29 cellular contexts compared by ENCODE assay signal in the genomic region with DNA sequence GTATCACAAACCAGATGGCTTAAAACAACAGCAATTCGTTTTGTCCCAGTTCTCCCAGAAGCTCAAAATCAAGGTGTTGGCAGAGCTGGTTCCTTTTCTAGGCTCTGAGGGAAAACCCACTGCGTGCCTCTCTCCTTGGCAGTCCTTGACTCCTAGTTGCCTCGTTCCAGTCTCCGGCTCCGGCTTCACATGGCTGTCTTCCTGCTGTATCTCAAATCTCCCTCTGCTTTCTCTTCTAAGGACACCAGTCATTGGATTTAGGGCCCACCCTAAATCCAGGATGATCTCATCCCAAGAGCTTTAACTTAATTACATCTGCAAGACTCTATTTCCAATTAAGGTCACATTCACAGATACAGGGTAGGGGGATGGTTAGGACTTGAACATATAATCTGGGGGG. TPM values are rescaled to one million over a fixed set of nuclear protein-coding genes. Genes with fewer than 3 reads are reported as not detected.
"Had no signal": no experiment of that assay in that cellular context is flagged by ENCODE, and none has a peak within 500 bp of the region (broad histone marks: within the 10 kb centered on the region; RNA-seq: fewer than 3 reads in every experiment).

No MANE protein-coding gene starts in this region.

- H3K27me3 Mint-ChIP-seq: activated T-cell treated with anti-CD3 and anti-CD28 coated beads, Interleukin-2, amount 50 U/mL, for 24 hours; central memory CD8-positive, alpha-beta T cell had no signal

- H3K27me3 ChIP-seq: ascending aorta, brain microvascular endothelial cell, dorsolateral prefrontal cortex, esophagus squamous epithelium, gastroesophageal sphincter, heart right ventricle had no signal

- H3K27ac ChIP-seq: ascending aorta, brain microvascular endothelial cell, coronary artery, dorsolateral prefrontal cortex, epithelial cell of prostate, esophagus squamous epithelium, gastroesophageal sphincter, heart right ventricle had no signal

- H3K27ac Mint-ChIP-seq: activated CD4-positive, alpha-beta memory T cell treated with anti-CD3 and anti-CD28 coated beads, Interleukin-2, amount 10 ng/mL, durations not matched to agents 7 days and 5 days; activated CD4-positive, alpha-beta T cell treated with anti-CD3 and anti-CD28 coated beads, Interleukin-2, amount 10 ng/mL, durations not matched to agents 7 days and 5 days; activated naive CD4-positive, alpha-beta T cell treated with anti-CD3 and anti-CD28 coated beads, Interleukin-2, amount 10 ng/mL, durations not matched to agents 7 days and 5 days; activated naive CD4-positive, alpha-beta T cell treated with anti-CD3 and anti-CD28 coated beads, Interleukin-2, amount 50 U/mL, for 72 hours; activated naive CD8-positive, alpha-beta T cell treated with anti-CD3 and anti-CD28 coated beads, Interleukin-2, amount 10 ng/mL, durations not matched to agents 7 days and 5 days; activated T-cell treated with anti-CD3 and anti-CD28 coated beads, Interleukin-2, amount 50 U/mL, for 24 hours; activated T-cell treated with anti-CD3 and anti-CD28 coated beads, Interleukin-2, amount 50 U/mL, for 72 hours; dendritic cell treated with granulocyte-macrophage colony-stimulating factor and Interleukin-4, amounts not matched to agents 40 ng/mL and 50 ng/mL, for 4 days; WTC11 had no signal

- H3K4me3 Mint-ChIP-seq: activated CD4-positive, alpha-beta memory T cell treated with anti-CD3 and anti-CD28 coated beads, Interleukin-2, amount 10 ng/mL, durations not matched to agents 7 days and 5 days; activated CD4-positive, alpha-beta T cell treated with anti-CD3 and anti-CD28 coated beads, Interleukin-2, amount 10 ng/mL, durations not matched to agents 7 days and 5 days; activated naive CD4-positive, alpha-beta T cell treated with anti-CD3 and anti-CD28 coated beads, Interleukin-2, amount 10 ng/mL, durations not matched to agents 7 days and 5 days; activated naive CD8-positive, alpha-beta T cell treated with anti-CD3 and anti-CD28 coated beads, Interleukin-2, amount 10 ng/mL, durations not matched to agents 7 days and 5 days; activated T-cell treated with anti-CD3 and anti-CD28 coated beads, Interleukin-2, amount 50 U/mL, for 24 hours; activated T-cell treated with anti-CD3 and anti-CD28 coated beads, Interleukin-2, amount 50 U/mL, for 72 hours; central memory CD8-positive, alpha-beta T cell; dendritic cell treated with granulocyte-macrophage colony-stimulating factor and Interleukin-4, amounts not matched to agents 40 ng/mL and 50 ng/mL, for 4 days; WTC11 had no signal

- DNase-seq: activated CD4-positive, alpha-beta memory T cell treated with anti-CD3 and anti-CD28 coated beads, Interleukin-2, amount 10 ng/mL, durations not matched to agents 7 days and 5 days; activated CD4-positive, alpha-beta T cell treated with anti-CD3 and anti-CD28 coated beads for 1 hour; activated CD4-positive, alpha-beta T cell treated with anti-CD3 and anti-CD28 coated beads for 4 hours; activated CD4-positive, alpha-beta T cell treated with anti-CD3 and anti-CD28 coated beads, Interleukin-2, amount 10 ng/mL, durations not matched to agents 7 days and 5 days; activated CD4-positive, alpha-beta T cell treated with anti-CD3 and anti-CD28 coated beads, Interleukin-2, amount 50 U/mL, for 4 hours; activated CD8-positive, alpha-beta memory T cell treated with anti-CD3 and anti-CD28 coated beads, Interleukin-2, amount 50 U/mL, for 48 hours; activated gamma-delta T cell; activated naive CD4-positive, alpha-beta T cell; activated naive CD4-positive, alpha-beta T cell treated with anti-CD3 and anti-CD28 coated beads, Interleukin-2, amount 10 ng/mL, durations not matched to agents 7 days and 5 days; activated naive CD8-positive, alpha-beta T cell treated with anti-CD3 and anti-CD28 coated beads, Interleukin-2, amount 10 ng/mL, durations not matched to agents 7 days and 5 days; activated T-cell treated with anti-CD3 and anti-CD28 coated beads for 4 hours; activated T-cell treated with anti-CD3 and anti-CD28 coated beads, Interleukin-2, amount 50 U/mL, for 24 hours; activated T-cell treated with anti-CD3 and anti-CD28 coated beads, Interleukin-2, amount 50 U/mL, for 72 hours; brain microvascular endothelial cell; dorsolateral prefrontal cortex; effector memory CD4-positive, alpha-beta T cell; esophagus squamous epithelium; foreskin melanocyte; heart right ventricle; T-helper 2 cell had no signal

- H3K9me3 ChIP-seq: ascending aorta, esophagus squamous epithelium, gastroesophageal sphincter, heart right ventricle had no signal

- H3K4me1 ChIP-seq: ascending aorta, esophagus squamous epithelium, gastroesophageal sphincter had no signal

- H3K36me3 ChIP-seq: ascending aorta, brain microvascular endothelial cell, esophagus squamous epithelium, gastroesophageal sphincter, heart right ventricle had no signal

- H3K9me3 Mint-ChIP-seq: activated CD4-positive, alpha-beta memory T cell treated with anti-CD3 and anti-CD28 coated beads, Interleukin-2, amount 10 ng/mL, durations not matched to agents 7 days and 5 days; activated CD4-positive, alpha-beta T cell treated with anti-CD3 and anti-CD28 coated beads, Interleukin-2, amount 10 ng/mL, durations not matched to agents 7 days and 5 days; activated naive CD4-positive, alpha-beta T cell treated with anti-CD3 and anti-CD28 coated beads, Interleukin-2, amount 10 ng/mL, durations not matched to agents 7 days and 5 days; activated naive CD4-positive, alpha-beta T cell treated with anti-CD3 and anti-CD28 coated beads, Interleukin-2, amount 50 U/mL, for 72 hours; activated naive CD8-positive, alpha-beta T cell treated with anti-CD3 and anti-CD28 coated beads, Interleukin-2, amount 10 ng/mL, durations not matched to agents 7 days and 5 days; activated T-cell treated with anti-CD3 and anti-CD28 coated beads, Interleukin-2, amount 50 U/mL, for 24 hours; activated T-cell treated with anti-CD3 and anti-CD28 coated beads, Interleukin-2, amount 50 U/mL, for 72 hours; central memory CD8-positive, alpha-beta T cell; dendritic cell treated with granulocyte-macrophage colony-stimulating factor and Interleukin-4, amounts not matched to agents 40 ng/mL and 50 ng/mL, for 4 days; WTC11 had no signal

- H3K4me1 Mint-ChIP-seq: activated CD4-positive, alpha-beta memory T cell treated with anti-CD3 and anti-CD28 coated beads, Interleukin-2, amount 10 ng/mL, durations not matched to agents 7 days and 5 days; activated CD4-positive, alpha-beta T cell treated with anti-CD3 and anti-CD28 coated beads, Interleukin-2, amount 10 ng/mL, durations not matched to agents 7 days and 5 days; activated naive CD4-positive, alpha-beta T cell treated with anti-CD3 and anti-CD28 coated beads, Interleukin-2, amount 10 ng/mL, durations not matched to agents 7 days and 5 days; activated naive CD8-positive, alpha-beta T cell treated with anti-CD3 and anti-CD28 coated beads, Interleukin-2, amount 10 ng/mL, durations not matched to agents 7 days and 5 days; central memory CD8-positive, alpha-beta T cell had no signal

- H3K36me3 Mint-ChIP-seq: activated naive CD4-positive, alpha-beta T cell treated with anti-CD3 and anti-CD28 coated beads, Interleukin-2, amount 10 ng/mL, durations not matched to agents 7 days and 5 days; activated naive CD4-positive, alpha-beta T cell treated with anti-CD3 and anti-CD28 coated beads, Interleukin-2, amount 50 U/mL, for 72 hours; activated naive CD8-positive, alpha-beta T cell treated with anti-CD3 and anti-CD28 coated beads, Interleukin-2, amount 10 ng/mL, durations not matched to agents 7 days and 5 days; WTC11 had no signal

- H3K4me3 ChIP-seq: ascending aorta, coronary artery, dorsolateral prefrontal cortex, esophagus squamous epithelium, gastroesophageal sphincter, heart right ventricle had no signal

- ATAC-seq: activated naive CD4-positive, alpha-beta T cell treated with anti-CD3 and anti-CD28 coated beads, Interleukin-2, amount 50 U/mL, for 72 hours; activated T-cell treated with anti-CD3 and anti-CD28 coated beads, Interleukin-2, amount 50 U/mL, for 72 hours; gastroesophageal sphincter; heart right ventricle; WTC11 had no signal

RNA-seq across cellular contexts. Expression of a gene that starts 12.7 kb away (rescaled TPM):
- total RNA-seq: activated CD4-positive, alpha-beta memory T cell treated with anti-CD3 and anti-CD28 coated beads, Interleukin-2, amount 10 ng/mL, durations not matched to agents 7 days and 5 days; ascending aorta; T-helper 1 cell treated with Interleukin-12 subunit alpha and Interleukin-12 subunit beta and Interleukin-4 antibody, amounts not matched to agents 30 ng/mL and 1 ng/mL, for 36 hours had no signal
